13 cellular contexts compared by ENCODE assay signal in genomic region chr7:20783131-20783715, GRCh38. TPM values are rescaled to one million over a fixed set of nuclear protein-coding genes. Genes with fewer than 3 reads are reported as not detected.
DNase-seq lines count a peak whose midpoint lies in the region; ATAC-seq, FAIRE-seq and TF ChIP-seq lines count a peak whose summit lies in the region.
"Had no signal": no experiment of that assay in that cellular context is flagged by ENCODE, and none has a peak within 500 bp of the region (broad histone marks: within the 10 kb centered on the region; RNA-seq: fewer than 3 reads in every experiment).

No MANE protein-coding gene starts in this region.

- H3K23me2 ChIP-seq in H1 (ENCODE audit: low read depth, low read length), result peaks cover 26% of the 10 kb centered on the region

- H3K9ac ChIP-seq in H1 (replicated peaks in 1 of 4; ENCODE audit: extremely low read depth in 1 of 4, low read depth in 3 of 4, low read length in 3 of 4), result peak overlapping the region; percentile 14 to 66 (median 50); a peak in 6 of 7 replicates
- H3K9ac ChIP-seq: BLaER1 had no signal

- H3K4ac ChIP-seq in H1 (replicated peaks; ENCODE audit: insufficient read length, low read depth, low read length), result peak overlapping the region; percentile 73

- H3K79me1 ChIP-seq in H1 (ENCODE audit: low read depth, low read length), result no peaks in the 10 kb centered on the region

- TF ChIP-seq EP300 in H1 (IDR thresholded peaks at IDR 0.05; ENCODE audit: borderline replicate concordance in 1 of 2, low read depth in 2 of 2, low read length in 2 of 2), result no peak; a peak in 1 of 3 replicates

- intact Hi-C loops in CD4-positive, alpha-beta memory T cell (cut with micrococcal nuclease), result no loop called here

- H2BK5ac ChIP-seq in H1 (ENCODE audit: low read depth, low read length), result peak overlapping the region; percentile 80; the same call in 1 of the 2 replicates

- no peak for ATAC-seq in naive thymus-derived CD8-positive, alpha-beta T cell
- ATAC-seq in HG03521 (IDR thresholded peaks at IDR 0.05; ENCODE audit: unreplicated experiment) (no peak), HG03025 (IDR thresholded peaks at IDR 0.05; ENCODE audit: low FRiP score, unreplicated experiment) (no peak)
- ATAC-seq: HepG2 had no signal

- DNase-seq in CD4-positive, alpha-beta memory T cell, result no peak
- DNase-seq in H7, result peak; percentile 76
- no peak for DNase-seq in H1 (ENCODE audit: low read depth in 1 of 2, low spot score in 2 of 2)
- DNase-seq in naive thymus-derived CD8-positive, alpha-beta T cell, result no peak
- no peak for DNase-seq in NCI-H1694 (lab: John Stamatoyannopoulos, UW)
- DNase-seq: NCI-H2171 treated with DMSO at 0.1 percent for 48 hours, transverse colon had no signal

- no peaks in the 10 kb centered on the region for H3K36me3 ChIP-seq in CD4-positive, alpha-beta memory T cell (ENCODE audit: insufficient read depth, low read length)
- H3K36me3 ChIP-seq in H7 (replicated peaks; ENCODE audit: control insufficient read depth, insufficient read depth, low read length) (no peaks in the 10 kb centered on the region), H1 (ENCODE audit: control insufficient read depth in 2 of 4, insufficient read depth in 4 of 4, low read length in 3 of 4) (no peaks in the 10 kb centered on the region)
- H3K36me3 ChIP-seq: BLaER1, transverse colon had no signal

- no peak overlapping the region for H2AK5ac ChIP-seq in H1 (ENCODE audit: low read depth, low read length)

- H3K27me3 ChIP-seq in CD4-positive, alpha-beta memory T cell (ENCODE audit: insufficient read depth, low read length), result peaks cover 32% of the 10 kb centered on the region
- H3K27me3 ChIP-seq in H7 (ENCODE audit: control insufficient read depth, insufficient read depth, low read length) (peaks cover 41% of the 10 kb centered on the region; the same call in 1 of the 2 replicates), H1 (replicated peaks in 1 of 4; ENCODE audit: control insufficient read depth in 3 of 4, extremely low read depth in 1 of 4, insufficient read depth in 3 of 4, low read length in 3 of 4) (peaks cover 0 to 19% (median 7%) of the 10 kb centered on the region in 4 experiments; a peak in 5 of 7 replicates)

- H2BK15ac ChIP-seq in H1 (ENCODE audit: low read length), result no peak overlapping the region

- peak overlapping the region; percentile 91 for H4K5ac ChIP-seq in H1 (ENCODE audit: insufficient read length, low read depth, low read length)

- TF ChIP-seq CTCF in H1 (IDR thresholded peaks at IDR 0.05; ENCODE audit: control extremely low read depth in 1 of 3, insufficient read depth in 1 of 3, low read depth in 1 of 3, low read length in 3 of 3), result no peak

- peak overlapping the region; percentile 94 for H2BK120ac ChIP-seq in H1 (replicated peaks; ENCODE audit: low read depth, low read length)

- H3K79me2 ChIP-seq in H1 (ENCODE audit: control insufficient read depth in 1 of 2, insufficient read depth in 2 of 2, low read length in 2 of 2), result peaks cover 0 to 33% of the 10 kb centered on the region in 2 experiments; a peak in 2 of 4 replicates

- H4K20me1 ChIP-seq in H1 (replicated peaks in 1 of 2; ENCODE audit: control insufficient read depth in 1 of 2, insufficient read depth in 2 of 2, low read length in 2 of 2), result no peaks in the 10 kb centered on the region

- no peak overlapping the region for H2AFZ ChIP-seq in H1 (ENCODE audit: low read length)

- H3K4me3 Mint-ChIP-seq in CD4-positive, alpha-beta memory T cell, result peak overlapping the region in 3 of 8 donors; percentile 40 to 70 (median 40)
- peak overlapping the region in 8 of 10 donors; percentile 1 to 80 (median 26) for H3K4me3 Mint-ChIP-seq in naive thymus-derived CD8-positive, alpha-beta T cell

- peaks cover 11 to 28% (median 18%) of the 10 kb centered on the region in 4 donors for H3K4me1 Mint-ChIP-seq in CD4-positive, alpha-beta memory T cell
- peaks cover 13 to 43% (median 30%) of the 10 kb centered on the region in 4 donors for H3K4me1 Mint-ChIP-seq in naive thymus-derived CD8-positive, alpha-beta T cell

- peaks cover 19% of the 10 kb centered on the region for H3K4me1 ChIP-seq in CD4-positive, alpha-beta memory T cell (ENCODE audit: insufficient read depth, low read length)
- peaks cover 5 to 21% (median 12%) of the 10 kb centered on the region in 4 experiments for H3K4me1 ChIP-seq in H1 (replicated peaks in 1 of 4; ENCODE audit: control insufficient read depth in 3 of 4, insufficient read depth in 4 of 4, low read length in 3 of 4)
- H3K4me1 ChIP-seq: BLaER1 had no signal

- H3K27me3 Mint-ChIP-seq in CD4-positive, alpha-beta memory T cell, result peaks cover 53 to 63% of the 10 kb centered on the region in 2 donors
- peaks cover 50 to 86% (median 71%) of the 10 kb centered on the region in 5 donors for H3K27me3 Mint-ChIP-seq in naive thymus-derived CD8-positive, alpha-beta T cell

- H3K36me3 Mint-ChIP-seq in CD4-positive, alpha-beta memory T cell, result peaks cover 4 to 5% of the 10 kb centered on the region in 2 donors
- peaks cover 6 to 26% (median 7%) of the 10 kb centered on the region in 3 donors for H3K36me3 Mint-ChIP-seq in naive thymus-derived CD8-positive, alpha-beta T cell
- H3K36me3 Mint-ChIP-seq: mesothelial cell of epicardium had no signal

- H3K27ac ChIP-seq in CD4-positive, alpha-beta memory T cell (ENCODE audit: low read depth, low read length), result no peak overlapping the region
- peak overlapping the region; percentile 54; the same call in 1 of the 2 replicates for H3K27ac ChIP-seq in H1 (ENCODE audit: low read depth, low read length)
- H3K27ac ChIP-seq: BLaER1, transverse colon had no signal

- no peak; a peak in 1 of 3 replicates for TF ChIP-seq POLR2A in H1 (IDR thresholded peaks at IDR 0.05; ENCODE audit: control extremely low read depth in 1 of 2, low read depth in 2 of 2, low read length in 2 of 2)

- peak overlapping the region; percentile 89 for H3K56ac ChIP-seq in H1 (replicated peaks; ENCODE audit: insufficient read length, low read depth, low read length)

- H3K23ac ChIP-seq in H1 (ENCODE audit: insufficient read length), result no peak overlapping the region

- no peak overlapping the region for H3K4me3 ChIP-seq in CD4-positive, alpha-beta memory T cell (ENCODE audit: low read length in 2 of 2)
- peak overlapping the region; percentile 68 for H3K4me3 ChIP-seq in H7 (ENCODE audit: insufficient read depth, low read depth, low read length)
- peak overlapping the region; percentile 61 to 87 (median 76) for H3K4me3 ChIP-seq in H1 (ENCODE audit: extremely low read depth in 1 of 4, insufficient read depth in 2 of 4, low read depth in 3 of 4, low read length in 4 of 4)
- H3K4me3 ChIP-seq: BLaER1 had no signal

- peaks cover 0 to 55% (median 34%) of the 10 kb centered on the region in 8 donors for H3K9me3 Mint-ChIP-seq in CD4-positive, alpha-beta memory T cell
- peaks cover 2 to 59% (median 26%) of the 10 kb centered on the region in 9 donors for H3K9me3 Mint-ChIP-seq in naive thymus-derived CD8-positive, alpha-beta T cell
- H3K9me3 Mint-ChIP-seq: mesothelial cell of epicardium had no signal

- POLR2A ChIA-PET in CD4-positive, alpha-beta memory T cell (lab: Charles Lee; ENCODE audit: partially characterized antibody), result no interaction called here
- POLR2A ChIA-PET in H1 (lab: Charles Lee; ENCODE audit: partially characterized antibody), result interaction anchor here (0.6 to 14.6 kb wide), 5 partner anchors 11 to 1162 kb away, joined by 3 to 192 read pairs (median 4); partner anchors contain the start of genes SP4 and SP8
- POLR2A ChIA-PET in naive thymus-derived CD8-positive, alpha-beta T cell (lab: Charles Lee), result no interaction called here

- TF ChIP-seq RAD21 in H1 (IDR thresholded peaks at IDR 0.05 in 1 of 2, conservative IDR thresholded peaks at IDR 0.05 in 1 of 2; ENCODE audit: low read depth in 2 of 2, low read length in 2 of 2), result no peak

- peak overlapping the region in 4 of 7 donors; percentile 18 to 77 (median 46) for H3K27ac Mint-ChIP-seq in CD4-positive, alpha-beta memory T cell
- no peak overlapping the region for H3K27ac Mint-ChIP-seq in naive thymus-derived CD8-positive, alpha-beta T cell
- H3K27ac Mint-ChIP-seq: mesothelial cell of epicardium had no signal

- no peak overlapping the region for H3K14ac ChIP-seq in H1 (ENCODE audit: insufficient read length)

- no peak for FAIRE-seq in H1 (lab: Jason Lieb, UNC)
- FAIRE-seq: HepG2 had no signal

- H4K8ac ChIP-seq in H1 (ENCODE audit: extremely low read depth, insufficient read depth, low read length), result peak overlapping the region; percentile 47; the same call in 1 of the 2 replicates

- CTCF ChIA-PET in CD4-positive, alpha-beta memory T cell (lab: Charles Lee; ENCODE audit: partially characterized antibody), result no interaction called here
- CTCF ChIA-PET in H1 (lab: Charles Lee; ENCODE audit: partially characterized antibody), result interaction anchor here (0.7 to 7.9 kb wide), 3 partner anchors 9 to 390 kb away, joined by 3 to 48 read pairs (median 5); no protein-coding TSS in a partner anchor

- peak overlapping the region; percentile 75 for H2BK12ac ChIP-seq in H1 (ENCODE audit: low read depth, low read length)

- H2BK20ac ChIP-seq in H1 (ENCODE audit: low read length), result peak overlapping the region; percentile 32; the same call in 1 of the 2 replicates

- 1% methylated on average over 18 of the region's 18 CpGs; no CpG with 5 or more reads in 1 of the 2 experiments for WGBS in H1 (ENCODE audit: extremely low coverage in 1 of 2, insufficient coverage in 1 of 2, insufficient read length in 1 of 2, insufficient replicate concordance in 2 of 2, low coverage in 1 of 2, low lambda C conversion rate in 2 of 2, missing lambda C conversion rate in 1 of 2), 2 experiments

- H3K9me3 ChIP-seq in CD4-positive, alpha-beta memory T cell (ENCODE audit: control insufficient read depth in 1 of 2, low read length in 2 of 2), result no peaks in the 10 kb centered on the region
- no peaks in the 10 kb centered on the region for H3K9me3 ChIP-seq in H1 (ENCODE audit: insufficient read depth in 2 of 2, low read depth in 1 of 2, low read length in 1 of 2)
- H3K9me3 ChIP-seq: transverse colon had no signal

- peak overlapping the region; percentile 91 to 99 for H3K4me2 ChIP-seq in H1 (ENCODE audit: insufficient read depth in 1 of 2, low read depth in 2 of 2, low read length in 2 of 2)
- H3K4me2 ChIP-seq: BLaER1 had no signal

- H4K91ac ChIP-seq in H1 (replicated peaks; ENCODE audit: insufficient read length, low read length), result peak overlapping the region; percentile 79

- peak overlapping the region; percentile 88; the same call in 1 of the 2 replicates for H3K18ac ChIP-seq in H1 (ENCODE audit: extremely low read depth, low read length)

RNA-seq across cellular contexts. Expression of gene SP8, which starts 3.5 kb away (rescaled TPM):
- not detected for total RNA-seq in CD4-positive, alpha-beta memory T cell
- not detected for polyA plus RNA-seq in CD4-positive, alpha-beta memory T cell
- total RNA-seq in H7 (2014; rRNA removed; shearing (Covaris generic)), result 44.9 and 59.2 TPM in 2 replicates
- total RNA-seq in H1 (2021; fragmentation: NEBNext Ultra II Directional; extraction: Animal tissue kit (Norgen Biotek cat#: 25700)), result 10.6 and 12.0 TPM in 2 replicates
- 11.3 and 13.5 TPM in 2 replicates for polyA plus RNA-seq in H1 (2011; rRNA removed)
- polyA plus RNA-seq in H1 (2011; cell fraction: cytosol; rRNA removed), result 7.9 TPM
- polyA plus RNA-seq in H1 (2011; cell fraction: nucleus; rRNA removed), result 11.6 TPM
- 6.5 to 9.0 TPM (median 6.8 TPM) in 4 replicates for polyA plus RNA-seq in H1 (2012, experiment 1 of 2)
- 4.7 TPM for polyA plus RNA-seq in H1 (2012, experiment 2 of 2)
- polyA plus RNA-seq in H1 (2013, experiment 1 of 2), result 3.4 TPM
- 2.8 TPM for polyA plus RNA-seq in H1 (2013, experiment 2 of 2)
- 3.4 and 3.8 TPM in 2 replicates for polyA minus RNA-seq in H1 (2011; rRNA and poly(A)+ RNA removed)
- 9.6 TPM for polyA minus RNA-seq in H1 (2011; cell fraction: cytosol; rRNA and poly(A)+ RNA removed)
- 9.8 TPM for polyA minus RNA-seq in H1 (2011; cell fraction: nucleus; rRNA and poly(A)+ RNA removed)
- not detected for total RNA-seq in naive thymus-derived CD8-positive, alpha-beta T cell
- not detected for polyA plus RNA-seq in naive thymus-derived CD8-positive, alpha-beta T cell
- total RNA-seq: HepG2, mesothelial cell of epicardium, transverse colon had no signal
- polyA plus RNA-seq: adipose tissue, HepG2 had no signal

Comparison
In these comparisons a context has a peak if more than half of its experiments do, and no peak if none do; other contexts are left out.
1. H3K4me3 ChIP-seq: peak in H7 (single experiment) and H1 (4 of 4); none in CD4-positive, alpha-beta memory T cell (0 of 2).
2. H3K27ac Mint-ChIP-seq: peak in CD4-positive, alpha-beta memory T cell (4 of 7); none in naive thymus-derived CD8-positive, alpha-beta T cell (0 of 10).
3. RNA of gene SP8, which starts 3.5 kb away (total RNA-seq): 44.9 to 59.2 TPM in H7 and 10.6 to 12.0 TPM in H1; not detected in CD4-positive, alpha-beta memory T cell and not detected in naive thymus-derived CD8-positive, alpha-beta T cell; every median in the first group is over 10 times any median in the second.